14 cellular contexts compared by ENCODE assay signal in the genomic region with DNA sequence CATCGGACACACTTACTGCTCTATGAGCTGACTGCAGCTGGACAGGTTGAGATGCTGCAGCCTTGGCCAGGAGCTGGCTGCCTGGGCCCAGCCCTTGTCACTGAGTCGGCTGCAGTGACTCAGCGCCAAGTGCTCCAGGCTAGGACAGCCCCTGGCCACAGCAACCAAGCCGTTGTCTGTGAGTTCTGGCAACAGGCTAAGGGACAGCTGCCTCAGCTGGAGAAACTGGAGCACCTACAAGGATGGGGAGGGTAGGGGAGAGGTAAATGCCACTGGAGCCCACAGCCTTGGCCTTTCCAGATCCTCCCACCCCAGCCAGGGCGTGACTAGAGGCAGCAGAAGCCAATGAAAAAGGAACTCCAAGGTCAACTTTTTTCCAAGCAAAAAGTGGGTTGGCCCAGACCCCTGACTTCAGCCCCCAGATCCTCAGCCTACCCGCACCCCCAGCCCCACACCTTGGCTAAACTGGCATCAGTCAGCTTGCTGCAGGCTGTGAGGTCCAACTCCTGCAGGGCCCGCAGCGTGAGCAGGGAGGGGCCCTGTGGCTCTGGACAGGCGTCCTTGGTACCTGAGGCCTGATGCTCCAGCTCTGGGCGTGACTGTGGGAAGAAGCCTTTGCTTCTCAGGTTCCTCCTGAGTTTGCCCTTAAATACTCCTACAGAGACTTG. TPM values are rescaled to one million over a fixed set of nuclear protein-coding genes. Genes with fewer than 3 reads are reported as not detected.
DNase-seq lines count a peak whose midpoint lies in the region; ATAC-seq and TF ChIP-seq lines count a peak whose summit lies in the region.
"Had no signal": no experiment of that assay in that cellular context is flagged by ENCODE, and none has a peak within 500 bp of the region (broad histone marks: within the 10 kb centered on the region; RNA-seq: fewer than 3 reads in every experiment).

No MANE protein-coding gene starts in this region.

- peaks cover 32% of the 10 kb centered on the region for H3K4me1 Mint-ChIP-seq in MCF 10A (ENCODE audit: insufficient read depth, unreplicated experiment)
- no peaks in the 10 kb centered on the region for H3K4me1 Mint-ChIP-seq in T-helper 2 cell treated with Interferon-gamma antibody and Interleukin-4, amounts not matched to agents 5 μg/mL and 100 μg/mL, for 36 hours (ENCODE audit: low read depth)

- POLR2A ChIA-PET in MCF 10A (lab: Yijun Ruan, JAX) = interaction anchor here (0.7 to 9.4 kb wide), 17 partner anchors 9 to 272 kb away, joined by 3 to 87 read pairs (median 5); a partner anchor contains a TSS
- POLR2A ChIA-PET in PC-9 (lab: Charles Lee; ENCODE audit: unreplicated experiment) = interaction anchor here (0.5 to 1.5 kb wide), 8 partner anchors 18 to 247 kb away, joined by 3 to 24 read pairs (median 5); a partner anchor contains a TSS

- H3K9ac ChIP-seq in skeletal muscle satellite cell (ENCODE audit: low read depth, low read length) = no peak overlapping the region

- H3K27me3 ChIP-seq in breast epithelium = no peaks in the 10 kb centered on the region
- no peaks in the 10 kb centered on the region for H3K27me3 ChIP-seq in PC-9 (ENCODE audit: insufficient read depth, low read depth)
- no peaks in the 10 kb centered on the region for H3K27me3 ChIP-seq in skeletal muscle satellite cell (ENCODE audit: control insufficient read depth, insufficient read depth, low read length)
- H3K27me3 ChIP-seq: thyroid gland had no signal

- peak; percentile 81 for DNase-seq in MCF 10A (ENCODE audit: unreplicated experiment)
- DNase-seq in breast epithelium (ENCODE audit: low spot score in 2 of 2) = no peak
- peak; percentile 77 to 86 for DNase-seq in PC-9
- DNase-seq in SKM-1 (lab: John Stamatoyannopoulos, UW; ENCODE audit: unreplicated experiment) = no peak
- no peak for DNase-seq in SIG-M5 treated with dmso at 0.1 percent for 504 hours (lab: John Stamatoyannopoulos, UW; ENCODE audit: unreplicated experiment)
- DNase-seq in T-helper 2 cell treated with Interferon-gamma antibody and Interleukin-4, amounts not matched to agents 5 μg/mL and 100 μg/mL, for 36 hours (ENCODE audit: low spot score) = no peak
- DNase-seq: activated CD4-positive, alpha-beta T cell treated with anti-CD3 and anti-CD28 coated beads for 4 hours; naive thymus-derived CD8-positive, alpha-beta T cell; NCI-H1417; NCI-H526 treated with DMSO at 0.1 percent for 48 hours; thyroid gland had no signal

- H3K27ac ChIP-seq in breast epithelium = no peak overlapping the region
- peak overlapping the region; percentile 64 for H3K27ac ChIP-seq in PC-9
- H3K27ac ChIP-seq: thyroid gland had no signal

- H2AFZ ChIP-seq in PC-9 = no peak overlapping the region

- peaks cover 63% of the 10 kb centered on the region for H3F3A ChIP-seq in PC-9 (ENCODE audit: insufficient read depth, low read depth)

- TF ChIP-seq CTCF in MCF 10A (IDR thresholded peaks at IDR 0.05; ENCODE audit: unreplicated experiment) = no peak
- TF ChIP-seq CTCF in breast epithelium (IDR thresholded peaks at IDR 0.05) = no peak
- no peak for TF ChIP-seq CTCF in PC-9 (conservative IDR thresholded peaks at IDR 0.05)

- H3K4me3 Mint-ChIP-seq in MCF 10A (ENCODE audit: unreplicated experiment) = peak overlapping the region; percentile 47
- no peak overlapping the region for H3K4me3 Mint-ChIP-seq in T-helper 2 cell treated with Interferon-gamma antibody and Interleukin-4, amounts not matched to agents 5 μg/mL and 100 μg/mL, for 36 hours
- H3K4me3 Mint-ChIP-seq: naive thymus-derived CD8-positive, alpha-beta T cell had no signal

- H3K27ac Mint-ChIP-seq in MCF 10A (ENCODE audit: low read depth, unreplicated experiment) = peak overlapping the region; percentile 66
- no peak overlapping the region for H3K27ac Mint-ChIP-seq in T-helper 2 cell treated with Interferon-gamma antibody and Interleukin-4, amounts not matched to agents 5 μg/mL and 100 μg/mL, for 36 hours

- no peaks in the 10 kb centered on the region for H3K9me2 ChIP-seq in PC-9 (ENCODE audit: insufficient read depth)

- H3K9me3 Mint-ChIP-seq in MCF 10A (ENCODE audit: unreplicated experiment) = no peaks in the 10 kb centered on the region
- no peaks in the 10 kb centered on the region for H3K9me3 Mint-ChIP-seq in T-helper 2 cell treated with Interferon-gamma antibody and Interleukin-4, amounts not matched to agents 5 μg/mL and 100 μg/mL, for 36 hours
- H3K9me3 Mint-ChIP-seq: naive thymus-derived CD8-positive, alpha-beta T cell had no signal

- ATAC-seq in esophagus mucosa = peak; percentile 57
- ATAC-seq: naive thymus-derived CD8-positive, alpha-beta T cell had no signal

- no peaks in the 10 kb centered on the region for H3K79me2 ChIP-seq in PC-9 (ENCODE audit: low read depth)

- H3K36me3 ChIP-seq in breast epithelium (peaks cover 8% of the 10 kb centered on the region), PC-9 (ENCODE audit: low read depth) (0 out of 2 replicates have a peak, but pooled peaks cover 3% of the 10 kb centered on the region), skeletal muscle satellite cell (ENCODE audit: insufficient read depth, low read length) (peaks cover 10% of the 10 kb centered on the region)

- intact Hi-C loops in MCF 10A (cut with micrococcal nuclease) (no loop called here), breast epithelium (cut with DNase I; ENCODE audit: low total_unique reads) (no loop called here), PC-9 (cut with micrococcal nuclease; ENCODE audit: unreplicated experiment) (loop anchor here (2.0 kb wide), 1 partner anchor 39 kb away; a partner anchor contains a TSS)

- CTCF ChIA-PET in MCF 10A (lab: Yijun Ruan, JAX) (interaction anchor here (0.5 to 4.4 kb wide), 9 partner anchors 10 to 243 kb away, joined by 3 to 29 read pairs (median 3); a partner anchor contains a TSS), PC-9 (lab: Charles Lee) (interaction anchor here (0.6 to 0.7 kb wide), 2 partner anchors 219 to 223 kb away, joined by 6 to 10 read pairs; a partner anchor contains a TSS)

- BruUV-seq in MCF 10A (replicated peaks; lab: Mats Ljungman, UMichigan) (no TSS peak), PC-9 (replicated peaks; lab: Mats Ljungman, UMichigan) (no TSS peak)

- no peak for TF ChIP-seq POLR2A in breast epithelium (IDR thresholded peaks at IDR 0.05)

- peaks cover 27% of the 10 kb centered on the region for H3K36me3 Mint-ChIP-seq in MCF 10A (ENCODE audit: insufficient read depth, unreplicated experiment)
- H3K36me3 Mint-ChIP-seq in T-helper 2 cell treated with Interferon-gamma antibody and Interleukin-4, amounts not matched to agents 5 μg/mL and 100 μg/mL, for 36 hours (ENCODE audit: low read depth) = peaks cover 4% of the 10 kb centered on the region

- peak overlapping the region; percentile 65 for H3K4me2 ChIP-seq in PC-9
- no peak overlapping the region for H3K4me2 ChIP-seq in skeletal muscle satellite cell (ENCODE audit: low read length)

- H3K9me3 ChIP-seq in breast epithelium = no peaks in the 10 kb centered on the region
- no peaks in the 10 kb centered on the region for H3K9me3 ChIP-seq in PC-9 (ENCODE audit: insufficient read depth, low read depth)
- H3K9me3 ChIP-seq in skeletal muscle satellite cell (replicated peaks; ENCODE audit: low read length) = no peaks in the 10 kb centered on the region
- H3K9me3 ChIP-seq: thyroid gland had no signal

- H4K20me1 ChIP-seq in PC-9 (ENCODE audit: insufficient read depth) = no peaks in the 10 kb centered on the region

- H3K4me1 ChIP-seq in breast epithelium (no peaks in the 10 kb centered on the region), PC-9 (replicated peaks; ENCODE audit: insufficient read depth) (peaks cover 50% of the 10 kb centered on the region), skeletal muscle satellite cell (ENCODE audit: control insufficient read depth, insufficient read depth, low read length) (peaks cover 22% of the 10 kb centered on the region)
- H3K4me1 ChIP-seq: thyroid gland had no signal

- H3K4me3 ChIP-seq in breast epithelium (no peak overlapping the region), PC-9 (no peak overlapping the region; the same call in 1 of the 2 replicates), skeletal muscle satellite cell (ENCODE audit: low read length) (peak overlapping the region; percentile 33)
- H3K4me3 ChIP-seq: skin epidermis, thyroid gland had no signal

- H3K27me3 Mint-ChIP-seq in MCF 10A (ENCODE audit: insufficient read depth, unreplicated experiment) = no peaks in the 10 kb centered on the region
- H3K27me3 Mint-ChIP-seq in T-helper 2 cell treated with Interferon-gamma antibody and Interleukin-4, amounts not matched to agents 5 μg/mL and 100 μg/mL, for 36 hours (ENCODE audit: low read depth) = no peaks in the 10 kb centered on the region
- H3K27me3 Mint-ChIP-seq: naive thymus-derived CD8-positive, alpha-beta T cell had no signal

RNA-seq across cellular contexts. Expression of a gene that starts 9.1 kb away (rescaled TPM):
- total RNA-seq in MCF 10A (2022) (9.6 and 12.0 TPM in 2 replicates), breast epithelium (10 to 100 TPM in 2 of 3 donors, 1 to 10 TPM in 1; 1.1 to 35.0 (median 19.7) TPM), PC-9 (2021) (32.4 and 51.1 TPM in 2 replicates), esophagus mucosa (26.3 TPM)
- total RNA-seq in skeletal muscle satellite cell (2012; rRNA removed) = 0.25 and 0.44 TPM in 2 replicates

RNA-seq across cellular contexts. Expression of a gene that starts 16.0 kb away (rescaled TPM):
- total RNA-seq in MCF 10A (2022) = 81.0 and 85.5 TPM in 2 replicates
- 10 to 100 TPM; 74.1 to 86.9 (median 76.1) TPM for total RNA-seq in breast epithelium
- total RNA-seq in PC-9 (2021) = 78.4 and 82.5 TPM in 2 replicates
- total RNA-seq in esophagus mucosa = 36.6 TPM
- total RNA-seq in skeletal muscle satellite cell (2012; rRNA removed) = 77.6 and 88.0 TPM in 2 replicates

RNA-seq across cellular contexts. Expression of a gene that starts 18.1 kb away (rescaled TPM):
- not detected in 2 replicates for total RNA-seq in MCF 10A (2022)
- 1 to 10 TPM; 1.1 to 3.6 (median 2.2) TPM for total RNA-seq in breast epithelium
- 0.35 TPM in 1 of 2 replicates, not detected in the other for total RNA-seq in PC-9 (2021)
- total RNA-seq in esophagus mucosa = 1.4 TPM
- total RNA-seq in skeletal muscle satellite cell (2012; rRNA removed) = not detected in 2 replicates
- total RNA-seq: naive thymus-derived CD8-positive, alpha-beta T cell had no signal

RNA-seq across cellular contexts. Expression of a gene that starts 18.9 kb away (rescaled TPM):
- 44.4 and 55.5 TPM in 2 replicates for total RNA-seq in MCF 10A (2022)
- 10 to 100 TPM; 35.2 to 46.2 (median 44.2) TPM for total RNA-seq in breast epithelium
- 39.5 and 42.0 TPM in 2 replicates for total RNA-seq in PC-9 (2021)
- total RNA-seq in esophagus mucosa = 25.3 TPM
- 32.2 and 35.8 TPM in 2 replicates for total RNA-seq in skeletal muscle satellite cell (2012; rRNA removed)

RNA-seq across cellular contexts. Expression of a gene that starts 24.2 kb away (rescaled TPM):
- 18.1 and 18.7 TPM in 2 replicates for total RNA-seq in MCF 10A (2022)
- total RNA-seq in breast epithelium = 10 to 100 TPM; 10.9 to 13.4 (median 11.6) TPM
- 21.7 and 24.6 TPM in 2 replicates for total RNA-seq in PC-9 (2021)
- 7.8 TPM for total RNA-seq in esophagus mucosa
- 10.6 and 14.9 TPM in 2 replicates for total RNA-seq in skeletal muscle satellite cell (2012; rRNA removed)

Comparison
In these comparisons a context has a peak if more than half of its experiments do, and no peak if none do; other contexts are left out.
1. DNase-seq: peak in MCF 10A (single experiment) and PC-9 (2 of 2); none in breast epithelium (0 of 2), SKM-1 (single experiment), SIG-M5 treated with dmso at 0.1 percent for 504 hours (single experiment) and T-helper 2 cell treated with Interferon-gamma antibody and Interleukin-4, amounts not matched to agents 5 μg/mL and 100 μg/mL, for 36 hours (single experiment).